In genomic region chrX:124993735-124994134, GRCh38 we compare ENCODE assay signal across 28 cellular contexts. TPM values are rescaled to one million over a fixed set of nuclear protein-coding genes. Genes with fewer than 3 reads are reported as not detected.
DNase-seq lines count a peak whose midpoint lies in the region; ATAC-seq and FAIRE-seq lines count a peak whose summit lies in the region.
"Had no signal": no experiment of that assay in that cellular context is flagged by ENCODE, and none has a peak within 500 bp of the region (broad histone marks: within the 10 kb centered on the region; RNA-seq: fewer than 3 reads in every experiment).

No MANE protein-coding gene starts in this region.

- no peak overlapping the region for H3K4me3 Mint-ChIP-seq in activated T-cell treated with anti-CD3 and anti-CD28 coated beads, Interleukin-2, amount 50 U/mL, for 72 hours
- H3K4me3 Mint-ChIP-seq in activated T-cell treated with anti-CD3 and anti-CD28 coated beads, Interleukin-2, amount 50 U/mL, for 24 hours: no peak overlapping the region
- H3K4me3 Mint-ChIP-seq in activated T-helper 17 cell treated with anti-CD3 and anti-CD28 coated beads, Interleukin-2, amount 50 U/mL, for 72 hours: no peak overlapping the region
- H3K4me3 Mint-ChIP-seq: B cell; CD4-positive, alpha-beta T cell; CD8-positive, alpha-beta T cell had no signal

- no peak overlapping the region for H4K5ac ChIP-seq in mesendoderm (ENCODE audit: low read length)

- H3K27ac Mint-ChIP-seq in activated T-cell treated with anti-CD3 and anti-CD28 coated beads, Interleukin-2, amount 50 U/mL, for 72 hours: no peak overlapping the region
- no peak overlapping the region for H3K27ac Mint-ChIP-seq in activated T-cell treated with anti-CD3 and anti-CD28 coated beads, Interleukin-2, amount 50 U/mL, for 24 hours
- H3K27ac Mint-ChIP-seq in activated T-helper 17 cell treated with anti-CD3 and anti-CD28 coated beads, Interleukin-2, amount 50 U/mL, for 72 hours: no peak overlapping the region
- H3K27ac Mint-ChIP-seq: B cell; CD4-positive, alpha-beta T cell; CD8-positive, alpha-beta T cell had no signal

- H3K27ac ChIP-seq in mesendoderm (ENCODE audit: low read depth, low read length): no peak overlapping the region
- H3K27ac ChIP-seq: BLaER1 treated with 17β-estradiol and CSF1 and Interleukin-3, amounts not matched to agents 10 nM and 100 nM; C4-2B had no signal

- H3K4me3 ChIP-seq in mesendoderm (ENCODE audit: low read length): no peak overlapping the region
- H3K4me3 ChIP-seq: BLaER1 treated with 17β-estradiol and CSF1 and Interleukin-3, amounts not matched to agents 10 nM and 100 nM; GM12878 had no signal

- no peaks in the 10 kb centered on the region for H3K36me3 Mint-ChIP-seq in activated T-cell treated with anti-CD3 and anti-CD28 coated beads, Interleukin-2, amount 50 U/mL, for 72 hours (ENCODE audit: insufficient read depth in 2 of 2)
- no peaks in the 10 kb centered on the region for H3K36me3 Mint-ChIP-seq in activated T-cell treated with anti-CD3 and anti-CD28 coated beads, Interleukin-2, amount 50 U/mL, for 24 hours (ENCODE audit: low read depth)
- no peaks in the 10 kb centered on the region for H3K36me3 Mint-ChIP-seq in activated T-helper 17 cell treated with anti-CD3 and anti-CD28 coated beads, Interleukin-2, amount 50 U/mL, for 72 hours (ENCODE audit: low read depth)
- H3K36me3 Mint-ChIP-seq: CD8-positive, alpha-beta T cell had no signal

- no peak overlapping the region for H2BK120ac ChIP-seq in mesendoderm (ENCODE audit: low read depth, low read length)

- H3K9me3 Mint-ChIP-seq in activated T-cell treated with anti-CD3 and anti-CD28 coated beads, Interleukin-2, amount 50 U/mL, for 72 hours: no peaks in the 10 kb centered on the region
- H3K9me3 Mint-ChIP-seq in activated T-cell treated with anti-CD3 and anti-CD28 coated beads, Interleukin-2, amount 50 U/mL, for 24 hours: no peaks in the 10 kb centered on the region
- H3K9me3 Mint-ChIP-seq in activated T-helper 17 cell treated with anti-CD3 and anti-CD28 coated beads, Interleukin-2, amount 50 U/mL, for 72 hours: no peaks in the 10 kb centered on the region
- H3K9me3 Mint-ChIP-seq: CD4-positive, alpha-beta T cell; CD8-positive, alpha-beta T cell had no signal

- no peak overlapping the region for H3K23ac ChIP-seq in mesendoderm (ENCODE audit: low read length)

- FAIRE-seq in colon (lab: Jason Lieb, UNC): peak; percentile 80
- FAIRE-seq: A204.1, GM12878, GM19239 had no signal

- H3K36me3 ChIP-seq in mesendoderm (ENCODE audit: control insufficient read depth, insufficient read depth, low read length): no peaks in the 10 kb centered on the region
- H3K36me3 ChIP-seq: BLaER1 treated with 17β-estradiol and CSF1 and Interleukin-3, amounts not matched to agents 10 nM and 100 nM had no signal

- no peak overlapping the region for H2BK5ac ChIP-seq in mesendoderm (ENCODE audit: low read length)

- H2AK5ac ChIP-seq in mesendoderm (ENCODE audit: low read length): no peak overlapping the region

- no peaks in the 10 kb centered on the region for H3K79me1 ChIP-seq in mesendoderm (ENCODE audit: low read length)

- no peak overlapping the region for H3K56ac ChIP-seq in mesendoderm (ENCODE audit: low read length)

- no peaks in the 10 kb centered on the region for H3K4me1 ChIP-seq in mesendoderm (ENCODE audit: control insufficient read depth, low read depth, low read length)
- H3K4me1 ChIP-seq: BLaER1 treated with 17β-estradiol and CSF1 and Interleukin-3, amounts not matched to agents 10 nM and 100 nM; Caco-2 had no signal

- no peak overlapping the region for H3K18ac ChIP-seq in mesendoderm (ENCODE audit: low read length)

- H3K79me2 ChIP-seq in mesendoderm (ENCODE audit: control insufficient read depth, insufficient read depth, low read length): no peaks in the 10 kb centered on the region

- peak; percentile 52 to 89 for ATAC-seq in activated T-cell treated with anti-CD3 and anti-CD28 coated beads, Interleukin-2, amount 50 U/mL, for 72 hours (replicated peaks in 1 of 2)
- ATAC-seq in activated T-helper 17 cell treated with anti-CD3 and anti-CD28 coated beads, Interleukin-2, amount 50 U/mL, for 72 hours (replicated peaks): peak; percentile 60
- no peak for ATAC-seq in GM18907 (IDR thresholded peaks at IDR 0.05; ENCODE audit: unreplicated experiment)
- ATAC-seq: CD8-positive, alpha-beta T cell; GM12878 had no signal

- no peak overlapping the region for H3K4ac ChIP-seq in mesendoderm (ENCODE audit: low read depth, low read length)

- WGBS in mesendoderm (ENCODE audit: extremely low coverage, insufficient coverage, low lambda C conversion rate): no CpG with 5 or more reads among the region's 1 CpG

- H3K4me1 Mint-ChIP-seq in activated T-cell treated with anti-CD3 and anti-CD28 coated beads, Interleukin-2, amount 50 U/mL, for 72 hours (ENCODE audit: low read depth): no peaks in the 10 kb centered on the region
- no peaks in the 10 kb centered on the region for H3K4me1 Mint-ChIP-seq in activated T-cell treated with anti-CD3 and anti-CD28 coated beads, Interleukin-2, amount 50 U/mL, for 24 hours (ENCODE audit: low read depth)
- H3K4me1 Mint-ChIP-seq in activated T-helper 17 cell treated with anti-CD3 and anti-CD28 coated beads, Interleukin-2, amount 50 U/mL, for 72 hours: no peaks in the 10 kb centered on the region
- H3K4me1 Mint-ChIP-seq: B cell had no signal

- H2BK15ac ChIP-seq in mesendoderm (replicated peaks; ENCODE audit: low read depth): no peak overlapping the region

- H3K27me3 ChIP-seq in mesendoderm (ENCODE audit: insufficient read depth, low read length, poor library complexity): no peaks in the 10 kb centered on the region

- H4K8ac ChIP-seq in mesendoderm (ENCODE audit: low read depth, low read length): no peak overlapping the region

- peaks cover 13% of the 10 kb centered on the region for H3K27me3 Mint-ChIP-seq in activated T-cell treated with anti-CD3 and anti-CD28 coated beads, Interleukin-2, amount 50 U/mL, for 72 hours (ENCODE audit: low read depth)
- H3K27me3 Mint-ChIP-seq in activated T-cell treated with anti-CD3 and anti-CD28 coated beads, Interleukin-2, amount 50 U/mL, for 24 hours: peaks cover 2% of the 10 kb centered on the region
- H3K27me3 Mint-ChIP-seq in activated T-helper 17 cell treated with anti-CD3 and anti-CD28 coated beads, Interleukin-2, amount 50 U/mL, for 72 hours: peaks cover 8% of the 10 kb centered on the region
- H3K27me3 Mint-ChIP-seq: B cell; CD4-positive, alpha-beta T cell had no signal

- no peak overlapping the region for H3K4me2 ChIP-seq in mesendoderm (ENCODE audit: low read length)
- H3K4me2 ChIP-seq: BLaER1 treated with 17β-estradiol and CSF1 and Interleukin-3, amounts not matched to agents 10 nM and 100 nM had no signal

- no peak for DNase-seq in activated T-cell treated with anti-CD3 and anti-CD28 coated beads, Interleukin-2, amount 50 U/mL, for 72 hours
- no peak for DNase-seq in activated T-cell treated with anti-CD3 and anti-CD28 coated beads, Interleukin-2, amount 50 U/mL, for 24 hours
- DNase-seq in D341Med (ENCODE audit: low spot score) (no peak), mesendoderm (no peak)
- DNase-seq: 8988T; AML-193; Caco-2; Calu3; CD4-positive, alpha-beta T cell; CD8-positive, alpha-beta T cell; DMS 273 treated with DMSO at 0.1 percent for 48 hours; DMS153; DMS53; DMS79; DND-41; EL; GDM1 had no signal

- H3K9ac ChIP-seq in mesendoderm (ENCODE audit: low read length): no peak overlapping the region
- H3K9ac ChIP-seq: BLaER1 treated with 17β-estradiol and CSF1 and Interleukin-3, amounts not matched to agents 10 nM and 100 nM had no signal

RNA-seq across cellular contexts. Expression of gene TENM1, which starts 30.1 kb away (rescaled TPM):
- total RNA-seq in activated T-cell treated with anti-CD3 and anti-CD28 coated beads, Interleukin-2, amount 50 U/mL, for 72 hours: under 1 TPM; 0.34 to 0.46 TPM
- total RNA-seq in activated T-helper 17 cell treated with anti-CD3 and anti-CD28 coated beads, Interleukin-2, amount 50 U/mL, for 72 hours: under 1 TPM; 0.11 to 0.21 TPM
- polyA plus RNA-seq in mesendoderm (2013, experiment 1 of 2): 0.18 TPM
- 0.18 TPM for polyA plus RNA-seq in mesendoderm (2013, experiment 2 of 2)
- total RNA-seq: B cell, Calu3, G401 had no signal
- polyA plus RNA-seq: BJ had no signal
